Comparison of ENCODE assay signal across 10 cellular contexts in genomic region chr1:37481289-37482003, GRCh38. TPM values are rescaled to one million over a fixed set of nuclear protein-coding genes. Genes with fewer than 3 reads are reported as not detected.
DNase-seq lines count a peak whose midpoint lies in the region; ATAC-seq, FAIRE-seq and TF ChIP-seq lines count a peak whose summit lies in the region.
"Had no signal": no experiment of that assay in that cellular context is flagged by ENCODE, and none has a peak within 500 bp of the region (broad histone marks: within the 10 kb centered on the region; RNA-seq: fewer than 3 reads in every experiment).

No MANE protein-coding gene starts in this region.

- peaks cover 7% of the 10 kb centered on the region for H3K9me1 ChIP-seq in K562 (ENCODE audit: control insufficient read depth, insufficient read depth, low read length)

- no peak overlapping the region for H3K4me2 ChIP-seq in K562 (ENCODE audit: insufficient read depth, low read length)

- H3K4me1 ChIP-seq in K562 (replicated peaks in 1 of 2; ENCODE audit: control insufficient read depth in 2 of 2, insufficient read depth in 2 of 2, low read length in 2 of 2) (peaks cover 37 to 57% of the 10 kb centered on the region in 2 experiments), prostate gland (replicated peaks) (peaks cover 54% of the 10 kb centered on the region)

- CTCF ChIA-PET in CD4-positive, alpha-beta T cell (lab: Charles Lee): interaction anchor here (1.1 kb wide), 1 partner anchor 33 kb away, joined by 3 read pairs; the partner anchor contains the start of gene MEAF6
- CTCF ChIA-PET in K562 (lab: Yijun Ruan, JAX; ENCODE audit: low intra/inter-chr PET ratio): no interaction called here

- H3K4me3 ChIP-seq in K562 (no peak overlapping the region), prostate gland (peak overlapping the region in 1 of 2 donors; percentile 4)

- no peak for FAIRE-seq in K562 (lab: Jason Lieb, UNC)

- no peak for TF ChIP-seq EP300 in K562 (IDR thresholded peaks at IDR 0.05; ENCODE audit: low read length)

- H3K9ac ChIP-seq in K562 (ENCODE audit: insufficient read depth in 1 of 2, low read depth in 2 of 2, low read length in 2 of 2): peak overlapping the region in 1 of 2 experiments; percentile 57; a peak in 2 of 4 replicates

- WGBS in K562 (ENCODE audit: insufficient coverage, low coverage, missing lambda C conversion rate): 92% methylated on average over 26 of the region's 26 CpGs
- WGBS in prostate gland: 87% methylated on average over 26 of the region's 26 CpGs

- POLR2A ChIA-PET in CD4-positive, alpha-beta T cell (lab: Charles Lee): interaction anchor here (0.7 kb wide), 1 partner anchor 73 kb away, joined by 3 read pairs; the partner anchor contains the start of gene SNIP1
- POLR2A ChIA-PET in K562 (lab: Yijun Ruan, JAX): interaction anchor here (0.7 to 0.9 kb wide), 3 partner anchors 9 to 209 kb away, joined by 3 read pairs; a partner anchor contains a TSS

- peaks cover 38% of the 10 kb centered on the region for H3K79me2 ChIP-seq in K562 (ENCODE audit: control insufficient read depth, insufficient read depth, low read length)

- H3K9me3 Mint-ChIP-seq in CD4-positive, alpha-beta T cell: no peaks in the 10 kb centered on the region
- no peaks in the 10 kb centered on the region for H3K9me3 Mint-ChIP-seq in T-helper 1 cell treated with Interleukin-12 subunit alpha and Interleukin-12 subunit beta and Interleukin-4 antibody, amounts not matched to agents 30 μg/mL and 1 μg/mL, for 36 hours

- peak in 1 of 10 experiments; percentile 33 for DNase-seq in CD4-positive, alpha-beta T cell
- DNase-seq in K562 (ENCODE audit: extremely low read depth in 1 of 4, low spot score in 3 of 4) (no peak), prostate gland (ENCODE audit: low spot score) (no peak), SKM-1 (lab: John Stamatoyannopoulos, UW; ENCODE audit: unreplicated experiment) (no peak), dermis blood vessel endothelial cell (no peak)
- DNase-seq: Caco-2, NCI-H524 had no signal

- no TSS peak for BruUV-seq in K562 (replicated peaks; lab: Mats Ljungman, UMichigan)

- TF ChIP-seq CTCF in CD4-positive, alpha-beta T cell (IDR thresholded peaks at IDR 0.05): no peak
- TF ChIP-seq CTCF in K562 (IDR thresholded peaks at IDR 0.05 in 2 of 3, conservative IDR thresholded peaks at IDR 0.05 in 1 of 3; ENCODE audit: insufficient read depth in 2 of 3, low read depth in 1 of 3, low read length in 3 of 3): no peak
- no peak for TF ChIP-seq CTCF in prostate gland (IDR thresholded peaks at IDR 0.05)

- no peak overlapping the region for H2AFZ ChIP-seq in K562 (ENCODE audit: low read depth, low read length)

- no peak for ATAC-seq in CD4-positive, alpha-beta T cell (ENCODE audit: poor library complexity)
- ATAC-seq in K562: no peak
- no peak for ATAC-seq in GM21723 (IDR thresholded peaks at IDR 0.05; ENCODE audit: unreplicated experiment)
- no peak for ATAC-seq in GM18868 (IDR thresholded peaks at IDR 0.05; ENCODE audit: unreplicated experiment)

- peaks cover 80% of the 10 kb centered on the region for H3K36me3 ChIP-seq in K562 (ENCODE audit: control insufficient read depth, insufficient read depth, low read length)
- peaks cover 42% of the 10 kb centered on the region in 2 donors for H3K36me3 ChIP-seq in prostate gland

- peaks cover 32% of the 10 kb centered on the region for H4K20me1 ChIP-seq in K562 (replicated peaks; ENCODE audit: control insufficient read depth, insufficient read depth, low read length)

- peaks cover 80% of the 10 kb centered on the region for H3K36me3 Mint-ChIP-seq in CD4-positive, alpha-beta T cell (ENCODE audit: low read depth)
- H3K36me3 Mint-ChIP-seq in T-helper 1 cell treated with Interleukin-12 subunit alpha and Interleukin-12 subunit beta and Interleukin-4 antibody, amounts not matched to agents 30 μg/mL and 1 μg/mL, for 36 hours (ENCODE audit: low read depth): peaks cover 66% of the 10 kb centered on the region

- H3K27me3 ChIP-seq in CD4-positive, alpha-beta T cell (ENCODE audit: control insufficient read depth, insufficient read depth, low read length): no peaks in the 10 kb centered on the region
- H3K27me3 ChIP-seq in K562 (ENCODE audit: control insufficient read depth in 2 of 2, insufficient read depth in 2 of 2, low read length in 2 of 2): no peaks in the 10 kb centered on the region
- no peaks in the 10 kb centered on the region for H3K27me3 ChIP-seq in prostate gland (replicated peaks; ENCODE audit: insufficient read depth)

- TF ChIP-seq RAD21 in K562 (CRISPR knock-in tag; conservative IDR thresholded peaks at IDR 0.05 in 1 of 2, IDR thresholded peaks at IDR 0.05 in 1 of 2): no peak

- intact Hi-C loops in CD4-positive, alpha-beta T cell (cut with DNase I, micrococcal nuclease): no loop called here
- intact Hi-C loops in K562 (cut with micrococcal nuclease): no loop called here
- intact Hi-C loops in prostate gland (cut with DNase I): no loop called here

- H3K4me1 Mint-ChIP-seq in CD4-positive, alpha-beta T cell (ENCODE audit: low read depth): peaks cover 48% of the 10 kb centered on the region
- H3K4me1 Mint-ChIP-seq in T-helper 1 cell treated with Interleukin-12 subunit alpha and Interleukin-12 subunit beta and Interleukin-4 antibody, amounts not matched to agents 30 μg/mL and 1 μg/mL, for 36 hours (ENCODE audit: low read depth): peaks cover 33% of the 10 kb centered on the region

- TF ChIP-seq POLR2A in K562 (conservative IDR thresholded peaks at IDR 0.05): no peak
- no peak for TF ChIP-seq POLR2A in prostate gland (IDR thresholded peaks at IDR 0.05)

- H3K27ac ChIP-seq in CD4-positive, alpha-beta T cell (ENCODE audit: low read depth, low read length): peak overlapping the region; percentile 97
- H3K27ac ChIP-seq in K562 (ENCODE audit: extremely low read depth, low read depth, low read length) (no peak overlapping the region; the same call in 2 of the 3 replicates), prostate gland (peak overlapping the region; percentile 94 to 97)

- H3K27me3 Mint-ChIP-seq in CD4-positive, alpha-beta T cell: no peaks in the 10 kb centered on the region
- no peaks in the 10 kb centered on the region for H3K27me3 Mint-ChIP-seq in T-helper 1 cell treated with Interleukin-12 subunit alpha and Interleukin-12 subunit beta and Interleukin-4 antibody, amounts not matched to agents 30 μg/mL and 1 μg/mL, for 36 hours (ENCODE audit: low read depth)

- H3K9me3 ChIP-seq in CD4-positive, alpha-beta T cell (ENCODE audit: control insufficient read depth, low read length): no peaks in the 10 kb centered on the region
- H3K9me3 ChIP-seq in K562 (replicated peaks; ENCODE audit: control insufficient read depth, insufficient read depth, low read depth, low read length): no peaks in the 10 kb centered on the region
- no peaks in the 10 kb centered on the region for H3K9me3 ChIP-seq in prostate gland
- H3K9me3 ChIP-seq: Caco-2 had no signal

- peak overlapping the region; percentile 54 for H3K4me3 Mint-ChIP-seq in CD4-positive, alpha-beta T cell
- H3K4me3 Mint-ChIP-seq in T-helper 1 cell treated with Interleukin-12 subunit alpha and Interleukin-12 subunit beta and Interleukin-4 antibody, amounts not matched to agents 30 μg/mL and 1 μg/mL, for 36 hours: no peak overlapping the region

- in situ Hi-C loops in K562 (cut with MboI): no loop called here

- peak overlapping the region; percentile 100 for H3K27ac Mint-ChIP-seq in CD4-positive, alpha-beta T cell
- H3K27ac Mint-ChIP-seq in T-helper 1 cell treated with Interleukin-12 subunit alpha and Interleukin-12 subunit beta and Interleukin-4 antibody, amounts not matched to agents 30 μg/mL and 1 μg/mL, for 36 hours: peak overlapping the region; percentile 59

RNA-seq across cellular contexts. Expression of gene ZC3H12A, which starts 7.1 kb away (rescaled TPM):
- total RNA-seq in CD4-positive, alpha-beta T cell: 100 to 1,000 TPM; 164 to 165 TPM
- 19.0 and 54.2 TPM in 2 replicates for total RNA-seq in K562 (2011; cell fraction: chromatin; rRNA removed; ENCODE audit: low replicate concordance)
- total RNA-seq in K562 (2011; cell fraction: nucleolus; rRNA removed): 40.7 and 45.7 TPM in 2 replicates
- total RNA-seq in K562 (2011; cell fraction: nucleoplasm; rRNA removed): 23.7 and 24.1 TPM in 2 replicates
- total RNA-seq in K562 (2014; rRNA removed) (9.3 and 9.4 TPM in 2 replicates), K562 (2014; rRNA removed; fragmentation: Illumina TruSeq; extraction: Trizol) (1.2 and 1.7 TPM in 2 replicates), K562 (2015; rRNA removed; fragmentation: Illumina TruSeq; extraction: Trizol) (6.7 and 7.1 TPM in 2 replicates), K562 (2021) (9.4 and 11.4 TPM in 2 replicates), prostate gland (10 to 100 TPM; 74.4 to 97.1 TPM), dermis blood vessel endothelial cell (3.3 and 5.4 TPM in 2 replicates)
- polyA plus RNA-seq in K562 (2011; rRNA removed) (7.0 and 8.6 TPM in 2 replicates), K562 (2014; fragmentation: Illumina TruSeq; extraction: Trizol) (4.9 and 6.5 TPM in 2 replicates), K562 (2014; fragmentation: Nextera tagmentation; extraction: Ambion mirVana) (under 1 TPM; 0.14 to 0.22 TPM), K562 (2014; rRNA removed) (9.1 and 11.1 TPM in 2 replicates)
- polyA plus RNA-seq in K562 (2011; cell fraction: cytosol; rRNA removed): 8.3 and 15.3 TPM in 2 replicates
- 27.9 and 51.1 TPM in 2 replicates for polyA plus RNA-seq in K562 (2011; cell fraction: nucleus; rRNA removed)
- 6.1 and 10.9 TPM in 2 replicates for polyA plus RNA-seq in K562 (2012)
- 4.5 and 9.7 TPM in 2 replicates for polyA minus RNA-seq in K562 (2011; rRNA and poly(A)+ RNA removed)
- polyA minus RNA-seq in K562 (2011; cell fraction: cytosol; rRNA and poly(A)+ RNA removed): 9.2 and 11.9 TPM in 2 replicates
- polyA minus RNA-seq in K562 (2011; cell fraction: nucleus; rRNA and poly(A)+ RNA removed): 23.2 and 24.4 TPM in 2 replicates

RNA-seq across cellular contexts. Expression of gene MEAF6, which starts 33.1 kb away (rescaled TPM):
- 10 to 100 TPM; 39.0 to 41.5 TPM for total RNA-seq in CD4-positive, alpha-beta T cell
- 74.7 and 79.0 TPM in 2 replicates for total RNA-seq in K562 (2011; cell fraction: chromatin; rRNA removed; ENCODE audit: low replicate concordance)
- 41.5 and 45.5 TPM in 2 replicates for total RNA-seq in K562 (2011; cell fraction: nucleolus; rRNA removed)
- total RNA-seq in K562 (2011; cell fraction: nucleoplasm; rRNA removed): 60.9 and 81.0 TPM in 2 replicates
- total RNA-seq in K562 (2014; rRNA removed): 111 and 137 TPM in 2 replicates
- 95.0 and 113 TPM in 2 replicates for total RNA-seq in K562 (2014; rRNA removed; fragmentation: Illumina TruSeq; extraction: Trizol)
- total RNA-seq in K562 (2015; rRNA removed; fragmentation: Illumina TruSeq; extraction: Trizol): 89.2 and 92.3 TPM in 2 replicates
- 86.4 and 93.8 TPM in 2 replicates for total RNA-seq in K562 (2021)
- 70.0 and 77.3 TPM in 2 replicates for polyA plus RNA-seq in K562 (2011; rRNA removed)
- polyA plus RNA-seq in K562 (2011; cell fraction: cytosol; rRNA removed): 37.7 and 68.5 TPM in 2 replicates
- 50.0 and 63.0 TPM in 2 replicates for polyA plus RNA-seq in K562 (2011; cell fraction: nucleus; rRNA removed)
- polyA plus RNA-seq in K562 (2012): 67.6 and 77.9 TPM in 2 replicates
- polyA plus RNA-seq in K562 (2014; fragmentation: Illumina TruSeq; extraction: Trizol): 118 and 151 TPM in 2 replicates
- polyA plus RNA-seq in K562 (2014; fragmentation: Nextera tagmentation; extraction: Ambion mirVana): 10 to 100 TPM; 55.0 to 66.3 TPM
- polyA plus RNA-seq in K562 (2014; rRNA removed): 109 and 110 TPM in 2 replicates
- 36.0 and 44.0 TPM in 2 replicates for polyA minus RNA-seq in K562 (2011; rRNA and poly(A)+ RNA removed)
- 20.2 and 28.3 TPM in 2 replicates for polyA minus RNA-seq in K562 (2011; cell fraction: cytosol; rRNA and poly(A)+ RNA removed)
- 30.8 and 52.4 TPM in 2 replicates for polyA minus RNA-seq in K562 (2011; cell fraction: nucleus; rRNA and poly(A)+ RNA removed)
- 100 to 1,000 TPM; 175 to 252 TPM for total RNA-seq in prostate gland
- 49.7 and 82.9 TPM in 2 replicates for total RNA-seq in dermis blood vessel endothelial cell
